Comparison of ENCODE assay signal across 24 cellular contexts in the genomic region with DNA sequence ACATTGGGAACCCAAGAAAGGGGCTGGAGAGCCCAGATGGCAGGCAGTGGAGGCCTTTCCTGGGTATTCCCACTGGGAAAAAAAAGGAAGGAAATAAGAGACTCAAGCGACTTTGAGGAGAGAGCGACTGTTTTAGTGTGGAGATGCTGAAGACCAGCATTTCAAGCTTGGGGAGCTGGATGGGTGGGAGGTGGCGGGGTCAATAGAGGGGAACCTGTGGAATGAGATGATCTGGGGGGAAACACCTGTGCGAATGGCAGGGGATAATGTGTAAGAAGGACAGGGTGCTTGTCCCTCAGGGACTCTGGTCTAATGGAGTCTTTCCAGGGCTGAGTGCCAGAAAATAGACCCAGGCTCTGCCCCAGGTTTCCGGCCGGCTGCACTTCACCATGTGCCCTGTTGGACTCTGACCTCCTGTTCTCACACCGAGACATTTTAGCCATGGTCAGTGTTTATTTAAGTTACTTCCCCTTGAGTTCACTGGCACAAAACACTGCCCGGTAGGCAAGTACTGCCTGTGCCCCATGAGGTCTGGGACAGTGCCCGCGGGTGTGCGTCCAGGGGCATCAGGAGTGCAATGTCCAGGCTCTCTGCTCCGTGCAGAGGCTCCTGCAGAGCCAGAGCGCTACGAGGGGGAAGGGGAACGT. TPM values are rescaled to one million over a fixed set of nuclear protein-coding genes. Genes with fewer than 3 reads are reported as not detected.
DNase-seq lines count a peak whose midpoint lies in the region; ATAC-seq, FAIRE-seq and TF ChIP-seq lines count a peak whose summit lies in the region.
"Had no signal": no experiment of that assay in that cellular context is flagged by ENCODE, and none has a peak within 500 bp of the region (broad histone marks: within the 10 kb centered on the region; RNA-seq: fewer than 3 reads in every experiment).

No MANE protein-coding gene starts in this region.

- TF ChIP-seq POLR2A in body of pancreas (IDR thresholded peaks at IDR 0.05) = no peak
- TF ChIP-seq POLR2A in HepG2 (IDR thresholded peaks at IDR 0.05; ENCODE audit: insufficient read depth in 1 of 2, low read depth in 2 of 2, low read length in 2 of 2) = no peak
- TF ChIP-seq POLR2A in prostate gland (IDR thresholded peaks at IDR 0.05) = no peak
- TF ChIP-seq POLR2A in gastrocnemius medialis (IDR thresholded peaks at IDR 0.05) = no peak

- no TSS peak for BruUV-seq in HepG2 (replicated peaks; lab: Mats Ljungman, UMichigan)

- H3K4me3 ChIP-seq in SK-N-SH (ENCODE audit: low read depth in 2 of 2, low read length in 1 of 2) (no peak overlapping the region), body of pancreas (no peak overlapping the region), HepG2 (replicated peaks in 1 of 3; ENCODE audit: insufficient read depth in 1 of 3, low read depth in 2 of 3, low read length in 3 of 3) (peak overlapping the region in 2 of 3 experiments; percentile 14 to 23; a peak in 2 of 6 replicates), prostate gland (no peak overlapping the region), gastrocnemius medialis (no peak overlapping the region)
- H3K4me3 ChIP-seq: coronary artery had no signal

- CTCF ChIA-PET in SK-N-SH (lab: Yijun Ruan, JAX) = no interaction called here
- CTCF ChIA-PET in HepG2 (lab: Yijun Ruan, JAX; ENCODE audit: low intra/inter-chr PET ratio, low total read pairs) = no interaction called here

- H3K9me2 ChIP-seq in SK-N-SH = no peaks in the 10 kb centered on the region

- H3K9me3 ChIP-seq in SK-N-SH (no peaks in the 10 kb centered on the region), body of pancreas (no peaks in the 10 kb centered on the region), HepG2 (ENCODE audit: low read length) (no peaks in the 10 kb centered on the region), prostate gland (no peaks in the 10 kb centered on the region), gastrocnemius medialis (no peaks in the 10 kb centered on the region)

- H3K79me2 ChIP-seq in SK-N-SH (ENCODE audit: insufficient read depth) = no peaks in the 10 kb centered on the region
- H3K79me2 ChIP-seq in HepG2 (ENCODE audit: insufficient read depth, low read length) = no peaks in the 10 kb centered on the region

- intact Hi-C loops in body of pancreas (cut with DNase I) = no loop called here
- intact Hi-C loops in HepG2 (cut with micrococcal nuclease; ENCODE audit: unreplicated experiment) = loop anchor here (2.0 kb wide), 1 partner anchor 35 kb away; no protein-coding TSS in a partner anchor
- intact Hi-C loops in prostate gland (cut with DNase I) = no loop called here
- intact Hi-C loops in gastrocnemius medialis (cut with DNase I; ENCODE audit: low total_unique reads) = no loop called here

- no peak for TF ChIP-seq RAD21 in SK-N-SH (IDR thresholded peaks at IDR 0.05; ENCODE audit: low read length)
- TF ChIP-seq RAD21 in HepG2 (CRISPR knock-in tag; IDR thresholded peaks at IDR 0.05) = no peak

- in situ Hi-C loops in HepG2 (cut with HindIII; ENCODE audit: extremely low pct_ligation_motif_present, low pct_unique_long_range_greater_than_20kb) = no loop called here
- in situ Hi-C loops in gastrocnemius medialis (cut with MboI; ENCODE audit: low sequenced_read_pairs in 4 of 4) = no loop called here

- H3K27me3 ChIP-seq in SK-N-SH (ENCODE audit: insufficient read depth) (peaks cover 39% of the 10 kb centered on the region), body of pancreas (no peaks in the 10 kb centered on the region), HepG2 (ENCODE audit: control insufficient read depth in 1 of 2, insufficient read depth in 2 of 2, low read length in 2 of 2) (peaks cover 2 to 25% of the 10 kb centered on the region in 2 experiments; a peak in 2 of 5 replicates), prostate gland (replicated peaks; ENCODE audit: insufficient read depth) (no peaks in the 10 kb centered on the region), gastrocnemius medialis (peaks cover 0 to 2% (median 1%) of the 10 kb centered on the region in 3 donors)

- TF ChIP-seq EP300 in SK-N-SH (IDR thresholded peaks at IDR 0.05; ENCODE audit: borderline replicate concordance in 1 of 2, low read depth in 1 of 2, low read length in 1 of 2) (no peak), HepG2 (IDR thresholded peaks at IDR 0.05; ENCODE audit: low read depth in 2 of 2, low read length in 2 of 2) (peak in 1 of 2 experiments; percentile 40; a peak in 1 of 4 replicates), HepG2 (CRISPR knock-in tag; IDR thresholded peaks at IDR 0.05; ENCODE audit: borderline replicate concordance) (no peak; the same call in 1 of the 2 replicates)

- H3K9ac ChIP-seq in SK-N-SH (no peak overlapping the region), HepG2 (ENCODE audit: insufficient read depth, low read depth, low read length) (no peak overlapping the region)

- H3K4me1 ChIP-seq in SK-N-SH (ENCODE audit: control insufficient read depth in 1 of 2, insufficient read depth in 2 of 2, low read depth in 1 of 2, low read length in 1 of 2) (no peaks in the 10 kb centered on the region), body of pancreas (no peaks in the 10 kb centered on the region), HepG2 (ENCODE audit: insufficient read depth, low read length) (peaks cover 14% of the 10 kb centered on the region), prostate gland (replicated peaks) (no peaks in the 10 kb centered on the region), gastrocnemius medialis (no peaks in the 10 kb centered on the region)

- ATAC-seq in SK-N-SH treated with all-trans-retinoic acid at 6 μM for 48 hours (no peak), body of pancreas (peak; percentile 58), HepG2 (peak; percentile 96), gastrocnemius medialis (no peak)
- ATAC-seq: natural killer cell, PC-3 had no signal

- no peak overlapping the region for H3K27ac ChIP-seq in SK-N-SH (ENCODE audit: low read depth in 2 of 2, low read length in 1 of 2)
- H3K27ac ChIP-seq in body of pancreas = peak overlapping the region in 1 of 4 donors; percentile 17
- no peak overlapping the region for H3K27ac ChIP-seq in HepG2 (ENCODE audit: extremely low read length, insufficient read depth, low read length)
- no peak overlapping the region for H3K27ac ChIP-seq in prostate gland
- H3K27ac ChIP-seq in gastrocnemius medialis = no peak overlapping the region
- H3K27ac ChIP-seq: coronary artery had no signal

- no peak overlapping the region for H3K4me2 ChIP-seq in SK-N-SH
- peak overlapping the region; percentile 76 for H3K4me2 ChIP-seq in HepG2 (ENCODE audit: low read depth, low read length)

- FAIRE-seq in HepG2 (lab: Jason Lieb, UNC) = peak; percentile 75
- FAIRE-seq: HTR-8/SVneo had no signal

- 6% methylated on average over 15 of the region's 15 CpGs for WGBS in SK-N-SH (ENCODE audit: low lambda C conversion rate)
- WGBS in body of pancreas, 2 donors = 39 to 52% methylated on average over 15 of the region's 15 CpGs
- WGBS in HepG2 (ENCODE audit: low lambda C conversion rate) = 26% methylated on average over 15 of the region's 15 CpGs
- 79% methylated on average over 15 of the region's 15 CpGs for WGBS in prostate gland

- H3K36me3 ChIP-seq in SK-N-SH (replicated peaks in 1 of 2; ENCODE audit: control insufficient read depth in 1 of 2, insufficient read depth in 2 of 2, low read length in 1 of 2) = no peaks in the 10 kb centered on the region
- no peaks in the 10 kb centered on the region for H3K36me3 ChIP-seq in body of pancreas (replicated peaks in 1 of 2; ENCODE audit: insufficient read depth in 1 of 2, low read depth in 2 of 2)
- H3K36me3 ChIP-seq in HepG2 (replicated peaks in 1 of 2; ENCODE audit: control insufficient read depth in 1 of 2, insufficient read depth in 2 of 2, low read length in 2 of 2) = no peaks in the 10 kb centered on the region
- H3K36me3 ChIP-seq in prostate gland = no peaks in the 10 kb centered on the region
- H3K36me3 ChIP-seq in gastrocnemius medialis = no peaks in the 10 kb centered on the region

- no peak for TF ChIP-seq CTCF in SK-N-SH (IDR thresholded peaks at IDR 0.05)
- no peak for TF ChIP-seq CTCF in body of pancreas (IDR thresholded peaks at IDR 0.05)
- no peak for TF ChIP-seq CTCF in HepG2 (CRISPR knock-in tag; IDR thresholded peaks at IDR 0.05)
- TF ChIP-seq CTCF in prostate gland (IDR thresholded peaks at IDR 0.05) = no peak
- TF ChIP-seq CTCF in gastrocnemius medialis (IDR thresholded peaks at IDR 0.05 in 4 of 5, conservative IDR thresholded peaks at IDR 0.05 in 1 of 5) = no peak

- no peaks in the 10 kb centered on the region for H3F3A ChIP-seq in SK-N-SH (replicated peaks; ENCODE audit: insufficient read depth)

- H4K20me1 ChIP-seq in SK-N-SH (ENCODE audit: insufficient read depth) (no peaks in the 10 kb centered on the region), HepG2 (ENCODE audit: insufficient read depth, low read length) (no peaks in the 10 kb centered on the region)

- DNase-seq in SK-N-SH (peak; percentile 6), body of pancreas (peak; percentile 14 to 60 (median 55)), HepG2 (ENCODE audit: low spot score) (peak; percentile 84), prostate gland (ENCODE audit: low spot score) (no peak), gastrocnemius medialis (no peak), SIG-M5 treated with dmso at 0.1 percent for 504 hours (lab: John Stamatoyannopoulos, UW; ENCODE audit: unreplicated experiment) (no peak), dedifferentiated amniotic fluid mesenchymal stem cell (ENCODE audit: extremely low spot score) (no peak)
- DNase-seq: activated CD4-positive, alpha-beta T cell treated with anti-CD3 and anti-CD28 coated beads, Interleukin-2, amount 50 U/mL, for 48 hours; activated naive CD4-positive, alpha-beta T cell treated with anti-CD3 and anti-CD28 coated beads, Interleukin-2, amount 10 ng/mL, durations not matched to agents 7 days and 5 days; activated T-cell treated with anti-CD3 and anti-CD28 coated beads, Interleukin-2, amount 50 U/mL, for 1 hour; erythroblast; HFFc6; immature natural killer cell; mesenchymal stem cell; natural killer cell; NCI-H1694; NCI-H524; PC-3; stimulated activated CD4-positive, alpha-beta T cell treated with anti-CD3 and anti-CD28 coated beads, Interleukin-15, amount 100 ng/mL, for 24 hours had no signal

- POLR2A ChIA-PET in SK-N-SH (lab: Yijun Ruan, JAX) (no interaction called here), HepG2 (lab: Yijun Ruan, JAX) (no interaction called here)

- H2AFZ ChIP-seq in SK-N-SH (ENCODE audit: low read depth) = no peak overlapping the region
- peak overlapping the region; percentile 0 for H2AFZ ChIP-seq in HepG2 (ENCODE audit: low read length)

RNA-seq across cellular contexts. Expression of a gene that starts 50.4 kb away (rescaled TPM):
- polyA plus RNA-seq in SK-N-SH (2012; rRNA removed) (not detected in 2 replicates), HepG2 (2011; rRNA removed) (not detected in 2 replicates)
- not detected in 2 replicates for polyA plus RNA-seq in SK-N-SH (2012; cell fraction: cytosol; rRNA removed)
- polyA plus RNA-seq in SK-N-SH (2012; cell fraction: nucleus; rRNA removed) = not detected in 2 replicates
- total RNA-seq in body of pancreas (1 to 10 TPM; 3.1 to 9.6 TPM), HepG2 (2016; rRNA removed; fragmentation: Illumina TruSeq; extraction: Trizol) (not detected in 2 replicates), prostate gland (under 1 TPM in 1 of 2 donors, not detected in 1; 0.14 TPM), gastrocnemius medialis (not detected)
- not detected in 2 replicates for total RNA-seq in HepG2 (2016; cell fraction: cytosol; rRNA removed; fragmentation: Illumina TruSeq; extraction: Trizol; ENCODE audit: low read depth)
- not detected in 2 replicates for total RNA-seq in HepG2 (2016; cell fraction: insoluble cytoplasmic fraction; rRNA removed; fragmentation: Illumina TruSeq; extraction: Trizol)
- not detected in 2 replicates for total RNA-seq in HepG2 (2016; cell fraction: membrane; rRNA removed; fragmentation: Illumina TruSeq; extraction: Trizol)
- total RNA-seq in HepG2 (2016; cell fraction: nucleus; rRNA removed; fragmentation: Illumina TruSeq; extraction: Trizol) = not detected in 2 replicates
- polyA plus RNA-seq in HepG2 (2011; cell fraction: cytosol; rRNA removed) = not detected in 2 replicates
- polyA plus RNA-seq in HepG2 (2011; cell fraction: nucleus; rRNA removed) = not detected in 2 replicates
- not detected in 2 replicates for polyA plus RNA-seq in HepG2 (2012)
- polyA plus RNA-seq in HepG2 (2016; cell fraction: cytosol; fragmentation: Illumina TruSeq; extraction: Trizol; ENCODE audit: low read depth) = not detected in 2 replicates
- polyA plus RNA-seq in HepG2 (2016; cell fraction: insoluble cytoplasmic fraction; fragmentation: Illumina TruSeq; extraction: Trizol; ENCODE audit: low read depth) = not detected in 2 replicates
- polyA plus RNA-seq in HepG2 (2016; cell fraction: membrane; fragmentation: Illumina TruSeq; extraction: Trizol; ENCODE audit: low read depth) = not detected in 2 replicates
- polyA plus RNA-seq in HepG2 (2016; cell fraction: nucleus; fragmentation: Illumina TruSeq; extraction: Trizol; ENCODE audit: insufficient read depth, low read depth) = not detected in 2 replicates
- not detected in 2 replicates for polyA minus RNA-seq in HepG2 (2011; rRNA and poly(A)+ RNA removed; ENCODE audit: low replicate concordance)
- not detected in 2 replicates for polyA minus RNA-seq in HepG2 (2011; cell fraction: cytosol; rRNA and poly(A)+ RNA removed)
- polyA minus RNA-seq in HepG2 (2011; cell fraction: nucleus; rRNA and poly(A)+ RNA removed) = not detected in 2 replicates
- total RNA-seq: natural killer cell, PC-3, pulmonary artery endothelial cell, ureter had no signal
- polyA plus RNA-seq: immature natural killer cell had no signal

Comparison
In these comparisons a context has a peak if more than half of its experiments do, and no peak if none do; other contexts are left out.
1. DNase-seq: peak in SK-N-SH (single experiment), body of pancreas (4 of 4) and HepG2 (single experiment); none in prostate gland (single experiment), gastrocnemius medialis (0 of 2), SIG-M5 treated with dmso at 0.1 percent for 504 hours (single experiment) and dedifferentiated amniotic fluid mesenchymal stem cell (single experiment).
2. H3K4me3 ChIP-seq: peak in HepG2 (2 of 3); none in SK-N-SH (0 of 2), body of pancreas (0 of 2), prostate gland (0 of 2) and gastrocnemius medialis (0 of 4).
3. ATAC-seq: peak in body of pancreas (single experiment) and HepG2 (single experiment); none in SK-N-SH treated with all-trans-retinoic acid at 6 μM for 48 hours (single experiment) and gastrocnemius medialis (0 of 2).